8 cellular contexts compared by ENCODE assay signal in the genomic region with DNA sequence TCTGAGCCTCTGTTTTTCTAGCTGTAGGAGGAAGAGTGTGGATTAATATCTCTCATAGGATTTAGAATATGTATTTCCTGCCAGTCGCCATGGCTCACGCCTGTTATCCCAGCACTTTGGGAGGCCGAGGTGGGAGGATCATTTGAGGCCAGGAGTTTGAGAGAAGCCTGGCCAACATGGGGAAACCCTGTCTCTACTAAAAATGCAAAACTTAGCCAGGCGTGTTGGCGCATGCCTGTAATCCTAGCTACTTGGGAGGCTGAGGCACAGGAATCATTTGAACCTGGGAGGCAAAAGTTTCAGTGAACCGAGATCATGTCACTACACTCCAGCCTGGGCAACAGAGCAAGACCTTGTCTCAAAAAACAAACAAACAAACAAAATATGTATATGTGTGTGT.
DNase-seq lines count a peak whose midpoint lies in the region; FAIRE-seq and TF ChIP-seq lines count a peak whose summit lies in the region.
"Not testable (repeated sequence)": the region's sequence is repeated elsewhere in the genome, so short reads cannot be mapped to it uniquely, and the experiment has no call there.

No MANE protein-coding gene starts in this region.

- TF ChIP-seq CTCF in bronchial epithelial cell (IDR thresholded peaks at IDR 0.05; ENCODE audit: insufficient read depth, low read length, severe bottlenecking); fibroblast of lung (conservative IDR thresholded peaks at IDR 0.05 in 1 of 2, IDR thresholded peaks at IDR 0.05 in 1 of 2; ENCODE audit: low read depth in 1 of 2, low read length in 2 of 2); nephron progenitor cell (IDR thresholded peaks at IDR 0.05); smooth muscle cell (IDR thresholded peaks at IDR 0.05; ENCODE audit: borderline replicate concordance, insufficient read depth, poor library complexity, severe bottlenecking); vagina (IDR thresholded peaks at IDR 0.05): not testable (repeated sequence)

- WGBS in smooth muscle cell (ENCODE audit: low lambda C conversion rate), result 69% methylated on average over 6 of the region's 6 CpGs

- H3K36me3 ChIP-seq in ACC112 (ENCODE audit: insufficient read depth, low read length); MG63; adipocyte (ENCODE audit: control insufficient read depth, insufficient read depth, low read length, severe bottlenecking); bronchial epithelial cell (ENCODE audit: control insufficient read depth, insufficient read depth, low read length); fibroblast of lung (ENCODE audit: control insufficient read depth, insufficient read depth, low read length); smooth muscle cell (ENCODE audit: low read depth); vagina: not testable (repeated sequence)

- not testable (repeated sequence) for H3K9me3 Mint-ChIP-seq in nephron progenitor cell

- H3K4me1 ChIP-seq in ACC112 (ENCODE audit: control insufficient read depth, insufficient read depth, low read length, unreplicated experiment), result peaks cover 45% of the 10 kb centered on the region
- H3K4me1 ChIP-seq in adipocyte (ENCODE audit: control insufficient read depth, insufficient read depth, low read length), result peaks cover 78% of the 10 kb centered on the region
- H3K4me1 ChIP-seq in fibroblast of lung (ENCODE audit: control insufficient read depth, extremely low read depth, insufficient read depth, low read length), result peaks cover 17% of the 10 kb centered on the region
- H3K4me1 ChIP-seq in smooth muscle cell (ENCODE audit: low read depth), result peaks cover 15% of the 10 kb centered on the region
- H3K4me1 ChIP-seq in vagina, result peaks cover 32% of the 10 kb centered on the region

- H3K27ac ChIP-seq in ACC112 (ENCODE audit: low read depth, low read length) (peak overlapping the region; percentile 72), fibroblast of lung (ENCODE audit: insufficient read depth, low read length) (peak overlapping the region; percentile 76), smooth muscle cell (ENCODE audit: low read depth) (peak overlapping the region; percentile 56), vagina (peak overlapping the region; percentile 68)

- H3K4me1 Mint-ChIP-seq in nephron progenitor cell, result peaks cover 76% of the 10 kb centered on the region

- H3K27me3 Mint-ChIP-seq in nephron progenitor cell (ENCODE audit: low read depth, poor library complexity), result peaks cover 13% of the 10 kb centered on the region

- peak overlapping the region; percentile 77 for H3K9ac ChIP-seq in adipocyte (ENCODE audit: low read length)
- not testable (repeated sequence) for H3K9ac ChIP-seq in fibroblast of lung (ENCODE audit: insufficient read depth, low read length); smooth muscle cell (ENCODE audit: low read depth)

- not testable (repeated sequence) for H3K79me2 ChIP-seq in ACC112 (ENCODE audit: control insufficient read depth, insufficient read depth, low read length, unreplicated experiment); fibroblast of lung (ENCODE audit: control insufficient read depth, insufficient read depth, low read length); smooth muscle cell (ENCODE audit: low read depth)

- DNase-seq in MG63 (peak; percentile 36), bronchial epithelial cell (ENCODE audit: low read depth) (peak; percentile 47)
- not testable (repeated sequence) for DNase-seq in adipocyte (ENCODE audit: low read depth); fibroblast of lung (ENCODE audit: low read depth in 2 of 2); nephron progenitor cell; smooth muscle cell (lab: John Stamatoyannopoulos, UW; ENCODE audit: unreplicated experiment); vagina (ENCODE audit: extremely low spot score in 2 of 2)

- not testable (repeated sequence) for H3K36me3 Mint-ChIP-seq in nephron progenitor cell (ENCODE audit: low read depth)

- H2AFZ ChIP-seq in ACC112 (ENCODE audit: low read length, unreplicated experiment), result peak overlapping the region; percentile 39
- not testable (repeated sequence) for H2AFZ ChIP-seq in fibroblast of lung (ENCODE audit: low read length); smooth muscle cell (ENCODE audit: low read depth)

- H4K20me1 ChIP-seq in fibroblast of lung (ENCODE audit: control insufficient read depth, extremely low read depth, insufficient read depth, low read length); smooth muscle cell (ENCODE audit: low read depth): not testable (repeated sequence)

- peak overlapping the region; percentile 76 for H3K27ac Mint-ChIP-seq in nephron progenitor cell

- intact Hi-C loops in vagina (cut with DNase I), result not testable (repeated sequence)

- H3F3A ChIP-seq in smooth muscle cell (ENCODE audit: low read depth), result not testable (repeated sequence)

- H3K4me3 ChIP-seq in ACC112 (ENCODE audit: low read depth, low read length); MG63; bronchial epithelial cell (ENCODE audit: low read depth, low read length); fibroblast of lung (replicated peaks in 1 of 4; ENCODE audit: control extremely low read depth in 1 of 4, insufficient read depth in 1 of 4, low read depth in 3 of 4, low read length in 4 of 4); smooth muscle cell; vagina: not testable (repeated sequence)
- H3K4me3 ChIP-seq in adipocyte (ENCODE audit: low read length), result peak overlapping the region; percentile 22

- FAIRE-seq in bronchial epithelial cell (lab: Jason Lieb, UNC), result not testable (repeated sequence)

- not testable (repeated sequence) for H3K27me3 ChIP-seq in ACC112 (ENCODE audit: insufficient read depth, low read length); MG63; adipocyte (replicated peaks; ENCODE audit: control insufficient read depth, insufficient read depth, low read length); bronchial epithelial cell (ENCODE audit: control insufficient read depth, insufficient read depth, low read length); fibroblast of lung (ENCODE audit: control insufficient read depth, insufficient read depth, low read length); smooth muscle cell (ENCODE audit: low read depth); vagina

- not testable (repeated sequence) for H3K9me3 ChIP-seq in MG63; adipocyte (ENCODE audit: control insufficient read depth, low read length); fibroblast of lung (ENCODE audit: control insufficient read depth, insufficient read depth, low read depth, low read length); smooth muscle cell (replicated peaks; ENCODE audit: low read depth); vagina

- not testable (repeated sequence) for TF ChIP-seq POLR2A in vagina (IDR thresholded peaks at IDR 0.05)

- peak overlapping the region; percentile 22 for H3K4me3 Mint-ChIP-seq in nephron progenitor cell

- H3K4me2 ChIP-seq in fibroblast of lung (ENCODE audit: extremely low read depth, insufficient read depth, low read length); smooth muscle cell: not testable (repeated sequence)
